21 cellular contexts compared by ENCODE assay signal in the genomic region with DNA sequence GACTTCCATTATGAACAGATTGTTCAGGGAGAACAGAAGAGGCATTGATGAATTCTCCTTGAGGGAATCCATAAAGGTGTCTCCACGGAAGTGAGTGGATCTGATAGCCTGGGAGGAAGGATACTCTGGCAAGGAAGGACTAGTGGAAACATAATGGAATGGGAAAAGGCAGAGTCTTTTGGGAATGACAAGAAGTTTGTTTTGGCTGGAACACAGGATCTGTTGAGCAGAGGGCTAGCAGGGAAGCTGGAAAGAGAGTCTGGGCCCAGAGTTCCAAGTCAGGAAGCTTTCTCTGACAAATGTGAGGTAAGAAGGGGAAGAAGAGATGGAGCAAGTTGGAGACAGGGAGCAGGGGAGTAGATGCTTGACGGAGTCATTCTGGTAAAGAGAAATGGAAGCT. TPM values are rescaled to one million over a fixed set of nuclear protein-coding genes. Genes with fewer than 3 reads are reported as not detected.
"Had no signal": no experiment of that assay in that cellular context is flagged by ENCODE, and none has a peak within 500 bp of the region (broad histone marks: within the 10 kb centered on the region; RNA-seq: fewer than 3 reads in every experiment).

No MANE protein-coding gene starts in this region.

- H3K36me3 ChIP-seq: ascending aorta, prostate gland, right lobe of liver, thyroid gland, WERI-Rb-1 had no signal

- H3K27ac ChIP-seq: ascending aorta, foreskin keratinocyte, right lobe of liver, thyroid gland, WERI-Rb-1 had no signal

- H3K4me1 ChIP-seq: ascending aorta, foreskin keratinocyte, prostate gland, right lobe of liver had no signal

- H3K27me3 ChIP-seq: ascending aorta, right lobe of liver, thyroid gland had no signal

- H3K9me3 ChIP-seq: ascending aorta, prostate gland, right lobe of liver, thyroid gland had no signal

- ATAC-seq: activated T-cell treated with anti-CD3 and anti-CD28 coated beads, Interleukin-2, amount 50 U/mL, for 72 hours; foreskin keratinocyte had no signal

- DNase-seq: activated CD4-positive, alpha-beta T cell treated with anti-CD3 and anti-CD28 coated beads, Interleukin-2, amount 50 U/mL, for 4 hours; activated effector memory CD4-positive, alpha-beta T cell treated with anti-CD3 and anti-CD28 coated beads, Interleukin-2, amount 50 U/mL, for 16 hours; activated naive CD4-positive, alpha-beta T cell treated with anti-CD3 and anti-CD28 coated beads, Interleukin-2, amount 50 U/mL, for 16 hours; activated T-cell treated with anti-CD3 and anti-CD28 coated beads, Interleukin-2, amount 50 U/mL, for 72 hours; cerebellar nuclear complex; effector CD8-positive, alpha-beta T cell; foreskin keratinocyte; glutamatergic neuron; kidney; mammary epithelial cell; naive B cell; right lobe of liver; stimulated activated CD4-positive, alpha-beta T cell treated with anti-CD3 and anti-CD28 coated beads, Interleukin-4, amount 100 ng/mL, for 24 hours; thyroid gland; WERI-Rb-1 had no signal

- H3K4me3 ChIP-seq: ascending aorta, prostate gland, right lobe of liver, smooth muscle cell, thyroid gland had no signal

RNA-seq across cellular contexts. Expression of gene ADAMTS5, which starts 8.1 kb away (rescaled TPM):
- total RNA-seq: activated CD8-positive, alpha-beta memory T cell treated with anti-CD3 and anti-CD28 coated beads for 36 hours; activated T-cell treated with anti-CD3 and anti-CD28 coated beads, Interleukin-2, amount 50 U/mL, for 72 hours; endothelial cell of umbilical vein; foreskin keratinocyte; T-helper 2 cell treated with Interferon-gamma antibody and Interleukin-4, amounts not matched to agents 100 ng/mL and 5 ng/mL, for 36 hours had no signal
- polyA plus RNA-seq: endothelial cell of umbilical vein, foreskin keratinocyte had no signal
